ENCODE assay signal across 1 cellular context in the genomic region with DNA sequence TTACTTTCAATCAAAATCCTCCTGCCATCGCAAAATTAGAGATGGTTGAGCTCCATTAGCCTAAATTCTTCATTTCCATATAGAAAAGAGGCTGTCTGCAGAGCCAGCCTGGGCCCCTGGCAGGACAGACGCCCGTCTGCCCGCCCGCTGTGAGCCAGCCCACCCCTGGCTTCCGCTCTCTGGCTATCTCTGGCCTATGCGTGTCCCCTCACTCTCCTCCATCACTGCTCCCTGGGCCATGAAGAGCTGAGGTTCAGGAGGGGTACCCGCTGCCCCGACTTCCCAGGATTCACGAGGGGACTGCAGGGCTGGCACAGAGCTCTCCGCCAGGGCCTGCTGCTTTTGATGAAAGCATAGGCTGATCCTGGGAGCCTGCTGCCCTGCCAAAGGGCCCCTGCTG.
TF ChIP-seq lines count a peak whose summit lies in the region.

No MANE protein-coding gene starts in this region.

TF ChIP-seq in SK-N-SH, 30 proteins besides CTCF, POLR2A, EP300 and RAD21 (continued from another document):
- TF ChIP-seq REST (IDR thresholded peaks at IDR 0.05; ENCODE audit: low read depth, low read length): no peak
- TF ChIP-seq ZBTB33 (IDR thresholded peaks at IDR 0.05; ENCODE audit: borderline replicate concordance, low read depth): no peak
- TF ChIP-seq FOXM1 (IDR thresholded peaks at IDR 0.05; ENCODE audit: low read depth): no peak
- TF ChIP-seq NRF1 (IDR thresholded peaks at IDR 0.05; ENCODE audit: low read depth, low read length): no peak
- TF ChIP-seq RFX5 (IDR thresholded peaks at IDR 0.05; ENCODE audit: low read length): no peak
- TF ChIP-seq POLR2AphosphoS5 (IDR thresholded peaks at IDR 0.05; ENCODE audit: low read depth, low read length): no peak
- no peak for TF ChIP-seq IRF3 (IDR thresholded peaks at IDR 0.05; ENCODE audit: low read depth, low read length)
- TF ChIP-seq GATA2 (CRISPR knock-in tag; IDR thresholded peaks at IDR 0.05): no peak
- no peak for TF ChIP-seq EZH2phosphoT487 (IDR thresholded peaks at IDR 0.05; ENCODE audit: borderline replicate concordance, low read depth)
